Comparison of ENCODE assay signal across 24 cellular contexts in genomic region chr2:169822036-169822435, GRCh38. TPM values are rescaled to one million over a fixed set of nuclear protein-coding genes. Genes with fewer than 3 reads are reported as not detected.
DNase-seq lines count a peak whose midpoint lies in the region; ATAC-seq, FAIRE-seq and TF ChIP-seq lines count a peak whose summit lies in the region.
"Had no signal": no experiment of that assay in that cellular context is flagged by ENCODE, and none has a peak within 500 bp of the region (broad histone marks: within the 10 kb centered on the region; RNA-seq: fewer than 3 reads in every experiment).

No MANE protein-coding gene starts in this region.

- H4K20me1 ChIP-seq in OCI-LY1 (ENCODE audit: insufficient read depth, low read length) (no peaks in the 10 kb centered on the region), GM12878 (ENCODE audit: control insufficient read depth, insufficient read depth) (no peaks in the 10 kb centered on the region)

- H3K36me3 Mint-ChIP-seq in WTC11 = peaks cover 30% of the 10 kb centered on the region

- peaks cover 9% of the 10 kb centered on the region for H3K27me3 Mint-ChIP-seq in WTC11 (ENCODE audit: low read depth)
- H3K27me3 Mint-ChIP-seq: activated CD8-positive, alpha-beta T cell treated with anti-CD3 and anti-CD28 coated beads for 36 hours; activated naive CD4-positive, alpha-beta T cell treated with anti-CD3 and anti-CD28 coated beads, Interleukin-2, amount 10 ng/mL, durations not matched to agents 7 days and 5 days had no signal

- H2AFZ ChIP-seq in OCI-LY1 (ENCODE audit: low read length) (no peak overlapping the region), GM12878 (ENCODE audit: control insufficient read depth, low read depth, low read length) (no peak overlapping the region)

- no peak for TF ChIP-seq RAD21 in GM12878 (IDR thresholded peaks at IDR 0.05; ENCODE audit: insufficient read depth, low read depth, low read length)

- H3K4me1 Mint-ChIP-seq in WTC11 = peaks cover 20% of the 10 kb centered on the region

- no peak for FAIRE-seq in GM12878 (lab: Jason Lieb, UNC)

- SMC1A ChIA-PET in GM12878 (lab: Charles Lee; ENCODE audit: uncharacterized antibody, unreplicated experiment) = interaction anchor here (0.6 to 0.7 kb wide), 2 partner anchors 48 to 1132 kb away, joined by 3 read pairs; no protein-coding TSS in a partner anchor

- in situ Hi-C loops in GM12878 (cut with MboI) = no loop called here

- H3K9me3 ChIP-seq in OCI-LY1 (ENCODE audit: low read length) (no peaks in the 10 kb centered on the region), GM12878 (replicated peaks; ENCODE audit: control insufficient read depth, insufficient read depth, low read length) (no peaks in the 10 kb centered on the region; the same call in 1 of the 3 replicates), psoas muscle (no peaks in the 10 kb centered on the region)
- H3K9me3 ChIP-seq: esophagus squamous epithelium, gastroesophageal sphincter, thyroid gland had no signal

- RAD21 ChIA-PET in GM12878 (lab: Charles Lee; ENCODE audit: unreplicated experiment) = interaction anchor here (0.8 kb wide), 1 partner anchor 9 kb away, joined by 3 read pairs; no protein-coding TSS in a partner anchor

- H3K4me1 ChIP-seq in OCI-LY1 (ENCODE audit: insufficient read depth, low read length, severe bottlenecking) (peaks cover 37% of the 10 kb centered on the region), GM12878 (ENCODE audit: control insufficient read depth, insufficient read depth, low read length) (peaks cover 4% of the 10 kb centered on the region; the same call in 1 of the 2 replicates), psoas muscle (peaks cover 30% of the 10 kb centered on the region)

- H3K27me3 ChIP-seq in OCI-LY1 (ENCODE audit: insufficient read depth, low read length) (no peaks in the 10 kb centered on the region), GM12878 (replicated peaks in 1 of 2; ENCODE audit: control insufficient read depth in 2 of 2, insufficient read depth in 2 of 2, low read length in 1 of 2) (no peaks in the 10 kb centered on the region), psoas muscle (ENCODE audit: insufficient read depth in 3 of 3, low read length in 2 of 3) (no peaks in the 10 kb centered on the region)
- H3K27me3 ChIP-seq: esophagus squamous epithelium, gastroesophageal sphincter, thyroid gland had no signal

- CTCF ChIA-PET in GM12878 (lab: Yijun Ruan, JAX) = interaction anchor here (0.7 to 1.1 kb wide), 2 partner anchors 20 to 333 kb away, joined by 3 to 8 read pairs; no protein-coding TSS in a partner anchor
- CTCF ChIA-PET in WTC11 (lab: Charles Lee) = no interaction called here

- peaks cover 5% of the 10 kb centered on the region for H3K9me3 Mint-ChIP-seq in WTC11

- no peaks in the 10 kb centered on the region for H3K9me2 ChIP-seq in OCI-LY1 (ENCODE audit: low read depth, low read length)

- no peak for TF ChIP-seq EP300 in GM12878 (IDR thresholded peaks at IDR 0.05; ENCODE audit: borderline replicate concordance in 1 of 2, control insufficient read depth in 1 of 2, low read depth in 2 of 2, low read length in 2 of 2)

- H3K4me3 ChIP-seq in OCI-LY1 (ENCODE audit: low read depth, low read length, poor library complexity, severe bottlenecking) (peak overlapping the region; percentile 80), GM12878 (0 out of 2 replicates have a peak overlapping the region, but pooled peaks have one; percentile 39), psoas muscle (peak overlapping the region; percentile 88)
- H3K4me3 ChIP-seq: gastroesophageal sphincter, thyroid gland had no signal

- no TSS peak for BruUV-seq in GM12878 (replicated peaks; lab: Mats Ljungman, UMichigan)

- H3F3A ChIP-seq in OCI-LY1 (ENCODE audit: insufficient read depth, low read length) = 0 out of 2 replicates have a peak, but pooled peaks cover 2% of the 10 kb centered on the region

- H3K27ac ChIP-seq in OCI-LY1 (ENCODE audit: low read depth, low read length, poor library complexity, severe bottlenecking) = no peak overlapping the region
- no peak overlapping the region for H3K27ac ChIP-seq in GM12878 (ENCODE audit: control insufficient read depth, insufficient read depth)
- no peak overlapping the region for H3K27ac ChIP-seq in psoas muscle
- H3K27ac ChIP-seq: esophagus squamous epithelium, gastroesophageal sphincter, thyroid gland, VCaP had no signal

- TF ChIP-seq CTCF in OCI-LY1 (IDR thresholded peaks at IDR 0.05; ENCODE audit: low read length) (no peak), GM12878 (IDR thresholded peaks at IDR 0.05 in 2 of 3, conservative IDR thresholded peaks at IDR 0.05 in 1 of 3; ENCODE audit: control insufficient read depth in 2 of 3, extremely low read depth in 1 of 3, insufficient read depth in 1 of 3, low read depth in 3 of 3, low read length in 3 of 3) (no peak), psoas muscle (IDR thresholded peaks at IDR 0.05) (no peak), WTC11 (IDR thresholded peaks at IDR 0.05) (no peak)

- intact Hi-C loops in GM12878 (cut with micrococcal nuclease; ENCODE audit: unreplicated experiment) (loop anchor here (10.0 kb wide), 1 partner anchor 403 kb away; no protein-coding TSS in a partner anchor), psoas muscle (cut with DNase I) (no loop called here)

- H3K79me2 ChIP-seq in OCI-LY1 (ENCODE audit: insufficient read depth, low read length) = peaks cover 30% of the 10 kb centered on the region
- H3K79me2 ChIP-seq in GM12878 (ENCODE audit: control insufficient read depth, insufficient read depth, low read length) = peaks cover 29% of the 10 kb centered on the region

- ATAC-seq in GM12878 = no peak
- no peak for ATAC-seq in psoas muscle
- ATAC-seq in HG03025 (IDR thresholded peaks at IDR 0.05; ENCODE audit: low FRiP score, unreplicated experiment) = no peak
- no peak for ATAC-seq in WTC11
- ATAC-seq: activated CD8-positive, alpha-beta T cell treated with anti-CD3 and anti-CD28 coated beads for 36 hours; gastroesophageal sphincter; HCT116; stimulated activated naive CD8-positive, alpha-beta T cell treated with anti-CD3 and anti-CD28 coated beads, Interleukin-15, Interleukin-2, amounts not matched to agents 100 U/mL and 50 U/mL, for 24 hours had no signal

- TF ChIP-seq POLR2A in GM12878 (IDR thresholded peaks at IDR 0.05; ENCODE audit: low read depth, low read length) = no peak

- POLR2A ChIA-PET in GM12878 (lab: Charles Lee) = interaction anchor here (1.7 kb wide), 1 partner anchor 20 kb away, joined by 3 read pairs; no protein-coding TSS in a partner anchor
- POLR2A ChIA-PET in WTC11 (lab: Charles Lee) = no interaction called here

- H3K36me3 ChIP-seq in OCI-LY1 (ENCODE audit: insufficient read depth, low read length) (peaks cover 49% of the 10 kb centered on the region), GM12878 (ENCODE audit: control insufficient read depth in 2 of 2, insufficient read depth in 2 of 2, low read length in 1 of 2) (peaks cover 0 to 15% of the 10 kb centered on the region in 2 experiments; a peak in 2 of 4 replicates), psoas muscle (ENCODE audit: insufficient read depth in 1 of 2, low read depth in 1 of 2) (peaks cover 2 to 44% of the 10 kb centered on the region in 2 donors)

- H3K4me2 ChIP-seq in OCI-LY1 (ENCODE audit: low read length) (0 out of 2 replicates have a peak overlapping the region, but pooled peaks have one; percentile 97), GM12878 (ENCODE audit: control insufficient read depth, insufficient read depth) (0 out of 2 replicates have a peak overlapping the region, but pooled peaks have one; percentile 7)

- H3K9ac ChIP-seq in OCI-LY1 (ENCODE audit: low read length) (no peak overlapping the region), GM12878 (ENCODE audit: control insufficient read depth, insufficient read depth, low read length) (no peak overlapping the region)

- H3K4me3 Mint-ChIP-seq in WTC11 = no peak overlapping the region

- 75% methylated on average over 3 of the region's 3 CpGs for WGBS in GM12878 (ENCODE audit: insufficient coverage, insufficient replicate concordance, low lambda C conversion rate, missing lambda C conversion rate)
- 64 to 77% (median 65%) methylated on average over 3 of the region's 3 CpGs for WGBS in psoas muscle, 3 donors

- DNase-seq in EH (ENCODE audit: low read depth) = peak; percentile 20
- DNase-seq in GM12878 (ENCODE audit: low read depth, low spot score) = no peak
- DNase-seq in psoas muscle = no peak
- DNase-seq in activated CD4-positive, CD25-positive, alpha-beta regulatory T cell treated with anti-CD3 and anti-CD28 coated beads, Interleukin-2, amount 50 U/mL, for 72 hours = no peak
- no peak for DNase-seq in WTC11 (ENCODE audit: low spot score)
- DNase-seq: activated CD8-positive, alpha-beta T cell treated with anti-CD3 and anti-CD28 coated beads for 36 hours; activated naive CD4-positive, alpha-beta T cell treated with anti-CD3 and anti-CD28 coated beads, Interleukin-2, amount 10 ng/mL, durations not matched to agents 7 days and 5 days; activated T-cell treated with anti-CD3 and anti-CD28 coated beads for 4 hours; DMS53; effector CD8-positive, alpha-beta T cell; esophagus squamous epithelium; islet precursor cell; NCI-H1048; NCI-H1930; NCI-H446 treated with DMSO at 0.1 percent for 48 hours; nucleus accumbens; stimulated activated CD4-positive, alpha-beta T cell treated with anti-CD3 and anti-CD28 coated beads, Interleukin-2, amount 100 ng/mL, for 48 hours; stimulated activated naive CD8-positive, alpha-beta T cell treated with anti-CD3 and anti-CD28 coated beads, Interleukin-15, Interleukin-2, amounts not matched to agents 100 U/mL and 50 U/mL, for 24 hours; thyroid gland had no signal

- H3K27ac Mint-ChIP-seq in WTC11 = no peak overlapping the region
- H3K27ac Mint-ChIP-seq: activated naive CD4-positive, alpha-beta T cell treated with anti-CD3 and anti-CD28 coated beads, Interleukin-2, amount 10 ng/mL, durations not matched to agents 7 days and 5 days had no signal

RNA-seq across cellular contexts. Expression of gene METTL5, which starts 2.7 kb away (rescaled TPM):
- total RNA-seq in GM12878 (2013; cell fraction: nucleolus; rRNA removed) = 48.3 and 65.4 TPM in 2 replicates
- total RNA-seq in GM12878 (2014; rRNA removed) (55.0 and 57.3 TPM in 2 replicates), GM12878 (2014; rRNA removed; fragmentation: Illumina TruSeq; extraction: Trizol) (80.5 and 83.9 TPM in 2 replicates), GM12878 (2021) (67.0 and 75.9 TPM in 2 replicates), psoas muscle (10 to 100 TPM; 50.7 to 75.4 (median 56.5) TPM), WTC11 (2021) (89.9 to 90.9 TPM (median 90.4 TPM) in 3 replicates)
- 42.7 TPM for polyA plus RNA-seq in GM12878 (2011; ENCODE audit: low read depth)
- polyA plus RNA-seq in GM12878 (2011; rRNA removed) (72.9 and 119 TPM in 2 replicates), GM12878 (2014; fragmentation: Illumina TruSeq; extraction: Trizol) (94.2 and 116 TPM in 2 replicates), GM12878 (2014; fragmentation: Nextera tagmentation; extraction: Ambion mirVana) (100 to 1,000 TPM; 198 to 204 TPM), GM12878 (2014; rRNA removed) (67.4 and 80.6 TPM in 2 replicates), GM12878 (2016; fragmentation: Nextera tagmentation; extraction: Ambion mirVana) (100 to 1,000 TPM; 156 to 161 TPM), psoas muscle (10 to 100 TPM; 44.9 to 61.8 (median 51.9) TPM)
- polyA plus RNA-seq in GM12878 (2011; cell fraction: cytosol; rRNA removed) = 32.2 and 33.1 TPM in 2 replicates
- polyA plus RNA-seq in GM12878 (2011; cell fraction: nucleus; rRNA removed) = 20.5 and 23.6 TPM in 2 replicates
- 54.6 and 67.6 TPM in 2 replicates for polyA plus RNA-seq in GM12878 (2012)
- 14.3 and 22.9 TPM in 2 replicates for polyA minus RNA-seq in GM12878 (2011; rRNA and poly(A)+ RNA removed)
- polyA minus RNA-seq in GM12878 (2011; cell fraction: cytosol; rRNA and poly(A)+ RNA removed) = 11.2 and 13.0 TPM in 2 replicates
- polyA minus RNA-seq in GM12878 (2011; cell fraction: nucleus; rRNA and poly(A)+ RNA removed) = 15.1 and 19.8 TPM in 2 replicates

RNA-seq across cellular contexts. Expression of gene UBR3, which starts 5.2 kb away (rescaled TPM):
- 92.0 and 101 TPM in 2 replicates for total RNA-seq in GM12878 (2013; cell fraction: nucleolus; rRNA removed)
- total RNA-seq in GM12878 (2014; rRNA removed) (14.1 and 15.5 TPM in 2 replicates), GM12878 (2014; rRNA removed; fragmentation: Illumina TruSeq; extraction: Trizol) (22.5 and 22.9 TPM in 2 replicates), GM12878 (2021) (14.0 and 17.0 TPM in 2 replicates), psoas muscle (100 to 1,000 TPM; 158 to 202 (median 166) TPM), WTC11 (2021) (13.0 to 16.4 TPM (median 14.3 TPM) in 3 replicates)
- 5.0 TPM for polyA plus RNA-seq in GM12878 (2011; ENCODE audit: low read depth)
- polyA plus RNA-seq in GM12878 (2011; rRNA removed) (13.7 and 20.0 TPM in 2 replicates), GM12878 (2014; fragmentation: Illumina TruSeq; extraction: Trizol) (14.7 and 17.7 TPM in 2 replicates), GM12878 (2014; fragmentation: Nextera tagmentation; extraction: Ambion mirVana) (1 to 10 TPM; 4.9 to 5.5 TPM), GM12878 (2014; rRNA removed) (7.4 and 7.6 TPM in 2 replicates), GM12878 (2016; fragmentation: Nextera tagmentation; extraction: Ambion mirVana) (1 to 10 TPM; 3.8 to 8.6 TPM), psoas muscle (100 to 1,000 TPM in 1 of 3 donors, 10 to 100 TPM in 2; 28.7 to 160 (median 63.5) TPM)
- 5.1 and 5.5 TPM in 2 replicates for polyA plus RNA-seq in GM12878 (2011; cell fraction: cytosol; rRNA removed)
- polyA plus RNA-seq in GM12878 (2011; cell fraction: nucleus; rRNA removed) = 12.5 and 13.9 TPM in 2 replicates
- polyA plus RNA-seq in GM12878 (2012) = 8.1 and 8.2 TPM in 2 replicates
- 27.7 and 33.4 TPM in 2 replicates for polyA minus RNA-seq in GM12878 (2011; rRNA and poly(A)+ RNA removed)
- 7.5 and 9.9 TPM in 2 replicates for polyA minus RNA-seq in GM12878 (2011; cell fraction: cytosol; rRNA and poly(A)+ RNA removed)
- polyA minus RNA-seq in GM12878 (2011; cell fraction: nucleus; rRNA and poly(A)+ RNA removed) = 32.8 and 50.8 TPM in 2 replicates

RNA-seq across cellular contexts. Expression of gene SSB, which starts 23.4 kb away (rescaled TPM):
- total RNA-seq in GM12878 (2013; cell fraction: nucleolus; rRNA removed) = 88.8 and 94.8 TPM in 2 replicates
- total RNA-seq in GM12878 (2014; rRNA removed) (103 and 123 TPM in 2 replicates), GM12878 (2014; rRNA removed; fragmentation: Illumina TruSeq; extraction: Trizol) (186 and 193 TPM in 2 replicates), GM12878 (2021) (106 and 114 TPM in 2 replicates), psoas muscle (10 to 100 TPM; 37.9 to 72.0 (median 48.0) TPM), WTC11 (2021) (201 to 235 TPM (median 202 TPM) in 3 replicates)
- polyA plus RNA-seq in GM12878 (2011; ENCODE audit: low read depth) = 38.9 TPM
- polyA plus RNA-seq in GM12878 (2011; rRNA removed) (118 and 227 TPM in 2 replicates), GM12878 (2014; fragmentation: Illumina TruSeq; extraction: Trizol) (206 and 275 TPM in 2 replicates), GM12878 (2014; fragmentation: Nextera tagmentation; extraction: Ambion mirVana) (100 to 1,000 TPM; 294 to 313 TPM), GM12878 (2014; rRNA removed) (136 and 147 TPM in 2 replicates), GM12878 (2016; fragmentation: Nextera tagmentation; extraction: Ambion mirVana) (100 to 1,000 TPM; 256 to 284 TPM), psoas muscle (100 to 1,000 TPM in 1 of 3 donors, 10 to 100 TPM in 2; 56.7 to 120 (median 77.4) TPM)
- polyA plus RNA-seq in GM12878 (2011; cell fraction: cytosol; rRNA removed) = 23.3 and 27.3 TPM in 2 replicates
- 45.7 and 64.0 TPM in 2 replicates for polyA plus RNA-seq in GM12878 (2011; cell fraction: nucleus; rRNA removed)
- polyA plus RNA-seq in GM12878 (2012) = 83.8 and 84.3 TPM in 2 replicates
- polyA minus RNA-seq in GM12878 (2011; rRNA and poly(A)+ RNA removed) = 12.0 and 18.9 TPM in 2 replicates
- polyA minus RNA-seq in GM12878 (2011; cell fraction: cytosol; rRNA and poly(A)+ RNA removed) = 9.9 and 23.3 TPM in 2 replicates
- 17.4 and 29.1 TPM in 2 replicates for polyA minus RNA-seq in GM12878 (2011; cell fraction: nucleus; rRNA and poly(A)+ RNA removed)
